1 cellular context compared by ENCODE assay signal in genomic region chr10:72765051-72765450, GRCh38.
TF ChIP-seq lines count a peak whose summit lies in the region.

No MANE protein-coding gene starts in this region.

TF ChIP-seq in IMR-90, 13 proteins besides CTCF, POLR2A, EP300 and RAD21 (continued from another document):
- TF ChIP-seq FOS (IDR thresholded peaks at IDR 0.05; ENCODE audit: low read depth, low read length), result no peak
- no peak for TF ChIP-seq USF2 (IDR thresholded peaks at IDR 0.05; ENCODE audit: low read depth, low read length)
- TF ChIP-seq MXI1 (IDR thresholded peaks at IDR 0.05; ENCODE audit: borderline replicate concordance, low read depth, low read length), result no peak
- TF ChIP-seq MAFK (IDR thresholded peaks at IDR 0.05; ENCODE audit: low read depth, low read length), result no peak
- no peak for TF ChIP-seq MAZ (IDR thresholded peaks at IDR 0.05; ENCODE audit: borderline replicate concordance, low read depth, low read length)
